ENCODE assay signal across 33 cellular contexts in the genomic region with DNA sequence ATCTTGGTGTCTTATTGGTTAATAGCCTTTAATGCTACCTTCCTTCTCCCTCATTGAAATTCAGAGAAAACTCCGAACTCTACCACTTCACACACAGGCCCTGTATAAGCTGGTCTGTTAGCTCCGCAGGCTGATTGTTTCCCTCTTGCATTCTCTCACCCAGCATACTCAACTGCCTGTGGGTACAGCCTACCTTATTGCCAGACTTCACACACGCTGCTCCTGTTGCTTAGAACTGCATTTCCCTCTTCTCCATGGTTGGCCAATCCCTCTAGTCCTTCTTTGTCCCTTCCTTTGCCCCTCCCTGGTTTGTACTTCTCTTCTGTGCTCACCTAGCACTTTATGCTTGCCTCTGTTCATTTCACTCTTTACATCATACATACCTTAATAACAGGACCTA.
"Had no signal": no experiment of that assay in that cellular context is flagged by ENCODE, and none has a peak within 500 bp of the region (broad histone marks: within the 10 kb centered on the region; RNA-seq: fewer than 3 reads in every experiment).

No MANE protein-coding gene starts in this region.

- H3K9me3 Mint-ChIP-seq: activated B cell treated with CpG ODN at 0.5 μM for 24 hours; activated CD4-positive, alpha-beta memory T cell treated with anti-CD3 and anti-CD28 coated beads for 36 hours; activated CD4-positive, alpha-beta T cell treated with anti-CD3 and anti-CD28 coated beads, Interleukin-2, amount 10 ng/mL, durations not matched to agents 24 days and 14 days; activated CD8-positive, alpha-beta T cell treated with anti-CD3 and anti-CD28 coated beads for 36 hours; activated naive CD4-positive, alpha-beta T cell treated with anti-CD3 and anti-CD28 coated beads for 36 hours; activated naive CD4-positive, alpha-beta T cell treated with anti-CD3 and anti-CD28 coated beads, Interleukin-2, amount 50 U/mL, for 72 hours; activated naive CD8-positive, alpha-beta T cell treated with anti-CD3 and anti-CD28 coated beads for 36 hours; T-helper 1 cell treated with Interleukin-12 subunit alpha and Interleukin-12 subunit beta and Interleukin-4 antibody, amounts not matched to agents 30 μg/mL and 1 μg/mL, for 36 hours; T-helper 2 cell treated with Interferon-gamma antibody and Interleukin-4, amounts not matched to agents 5 μg/mL and 100 μg/mL, for 36 hours had no signal

- DNase-seq: activated B cell treated with CpG ODN at 0.5 μM for 24 hours; activated CD4-positive, alpha-beta memory T cell treated with anti-CD3 and anti-CD28 coated beads for 36 hours; activated CD4-positive, alpha-beta T cell treated with anti-CD3 and anti-CD28 coated beads for 4 hours; activated CD4-positive, alpha-beta T cell treated with anti-CD3 and anti-CD28 coated beads, Interleukin-2, amount 10 ng/mL, durations not matched to agents 24 days and 14 days; activated CD4-positive, alpha-beta T cell treated with anti-CD3 and anti-CD28 coated beads, Interleukin-2, amount 50 U/mL, for 1 hour; activated CD4-positive, alpha-beta T cell treated with anti-CD3 and anti-CD28 coated beads, Interleukin-2, amount 50 U/mL, for 4 hours; activated CD4-positive, CD25-positive, alpha-beta regulatory T cell treated with anti-CD3 and anti-CD28 coated beads, Interleukin-2, amount 50 U/mL, for 72 hours; activated CD8-positive, alpha-beta memory T cell treated with anti-CD3 and anti-CD28 coated beads, Interleukin-2, amount 50 U/mL, for 4 hours; activated CD8-positive, alpha-beta T cell treated with anti-CD3 and anti-CD28 coated beads for 36 hours; activated effector memory CD4-positive, alpha-beta T cell treated with anti-CD3 and anti-CD28 coated beads, Interleukin-2, amount 50 U/mL, for 16 hours; activated gamma-delta T cell treated with Interleukin-2 at 50 U/mL for 16 hours; activated naive CD4-positive, alpha-beta T cell; activated naive CD4-positive, alpha-beta T cell treated with anti-CD3 and anti-CD28 coated beads for 36 hours; activated naive CD4-positive, alpha-beta T cell treated with anti-CD3 and anti-CD28 coated beads, Interleukin-2, amount 50 U/mL, for 16 hours; activated naive CD8-positive, alpha-beta T cell treated with anti-CD3 and anti-CD28 coated beads for 36 hours; activated T-cell treated with anti-CD3 and anti-CD28 coated beads for 4 hours; activated T-cell treated with anti-CD3 and anti-CD28 coated beads, Interleukin-2, amount 50 U/mL, for 1 hour; activated T-cell treated with anti-CD3 and anti-CD28 coated beads, Interleukin-2, amount 50 U/mL, for 48 hours; adrenal gland; amniotic stem cell; aorta; body of pancreas; brain microvascular endothelial cell; central memory CD4-positive, alpha-beta T cell; T-helper 1 cell; T-helper 2 cell; T-helper 9 cell had no signal

- H3K27ac ChIP-seq: adrenal gland, body of pancreas, brain microvascular endothelial cell, breast epithelium, VCaP had no signal

- H3K4me3 ChIP-seq: adrenal gland, body of pancreas, breast epithelium had no signal

- H3K27ac Mint-ChIP-seq: activated B cell treated with CpG ODN at 0.5 μM for 24 hours; activated CD4-positive, alpha-beta memory T cell treated with anti-CD3 and anti-CD28 coated beads for 36 hours; activated CD4-positive, alpha-beta T cell treated with anti-CD3 and anti-CD28 coated beads, Interleukin-2, amount 10 ng/mL, durations not matched to agents 24 days and 14 days; activated CD8-positive, alpha-beta T cell treated with anti-CD3 and anti-CD28 coated beads for 36 hours; activated naive CD4-positive, alpha-beta T cell treated with anti-CD3 and anti-CD28 coated beads for 36 hours; activated naive CD4-positive, alpha-beta T cell treated with anti-CD3 and anti-CD28 coated beads, Interleukin-2, amount 50 U/mL, for 72 hours; activated naive CD8-positive, alpha-beta T cell treated with anti-CD3 and anti-CD28 coated beads for 36 hours; T-helper 1 cell treated with Interleukin-12 subunit alpha and Interleukin-12 subunit beta and Interleukin-4 antibody, amounts not matched to agents 30 μg/mL and 1 μg/mL, for 36 hours; T-helper 2 cell treated with Interferon-gamma antibody and Interleukin-4, amounts not matched to agents 5 μg/mL and 100 μg/mL, for 36 hours had no signal

- ATAC-seq: activated CD8-positive, alpha-beta T cell treated with anti-CD3 and anti-CD28 coated beads for 36 hours; activated naive CD4-positive, alpha-beta T cell treated with anti-CD3 and anti-CD28 coated beads, Interleukin-2, amount 50 U/mL, for 72 hours; body of pancreas had no signal

- H3K9me3 ChIP-seq: adrenal gland, body of pancreas, breast epithelium had no signal

- FAIRE-seq: TTC549 had no signal

- H3K36me3 Mint-ChIP-seq: activated naive CD4-positive, alpha-beta T cell treated with anti-CD3 and anti-CD28 coated beads, Interleukin-2, amount 50 U/mL, for 72 hours had no signal

- H3K4me1 ChIP-seq: adrenal gland, body of pancreas, breast epithelium had no signal

- H3K27me3 ChIP-seq: adrenal gland, body of pancreas, brain microvascular endothelial cell, breast epithelium had no signal

- H3K4me1 Mint-ChIP-seq: activated B cell treated with CpG ODN at 0.5 μM for 24 hours had no signal

- H3K36me3 ChIP-seq: breast epithelium had no signal

- H3K4me3 Mint-ChIP-seq: activated B cell treated with CpG ODN at 0.5 μM for 24 hours; activated CD4-positive, alpha-beta memory T cell treated with anti-CD3 and anti-CD28 coated beads for 36 hours; activated CD4-positive, alpha-beta T cell treated with anti-CD3 and anti-CD28 coated beads, Interleukin-2, amount 10 ng/mL, durations not matched to agents 24 days and 14 days; activated CD8-positive, alpha-beta T cell treated with anti-CD3 and anti-CD28 coated beads for 36 hours; activated naive CD4-positive, alpha-beta T cell treated with anti-CD3 and anti-CD28 coated beads for 36 hours; activated naive CD8-positive, alpha-beta T cell treated with anti-CD3 and anti-CD28 coated beads for 36 hours; T-helper 1 cell treated with Interleukin-12 subunit alpha and Interleukin-12 subunit beta and Interleukin-4 antibody, amounts not matched to agents 30 μg/mL and 1 μg/mL, for 36 hours; T-helper 2 cell treated with Interferon-gamma antibody and Interleukin-4, amounts not matched to agents 5 μg/mL and 100 μg/mL, for 36 hours had no signal

- H3K27me3 Mint-ChIP-seq: activated B cell treated with CpG ODN at 0.5 μM for 24 hours; activated CD4-positive, alpha-beta memory T cell treated with anti-CD3 and anti-CD28 coated beads for 36 hours; activated CD4-positive, alpha-beta T cell treated with anti-CD3 and anti-CD28 coated beads, Interleukin-2, amount 10 ng/mL, durations not matched to agents 24 days and 14 days; activated CD8-positive, alpha-beta T cell treated with anti-CD3 and anti-CD28 coated beads for 36 hours; activated naive CD8-positive, alpha-beta T cell treated with anti-CD3 and anti-CD28 coated beads for 36 hours had no signal
